Comparison of ENCODE assay signal across 12 cellular contexts in the genomic region with DNA sequence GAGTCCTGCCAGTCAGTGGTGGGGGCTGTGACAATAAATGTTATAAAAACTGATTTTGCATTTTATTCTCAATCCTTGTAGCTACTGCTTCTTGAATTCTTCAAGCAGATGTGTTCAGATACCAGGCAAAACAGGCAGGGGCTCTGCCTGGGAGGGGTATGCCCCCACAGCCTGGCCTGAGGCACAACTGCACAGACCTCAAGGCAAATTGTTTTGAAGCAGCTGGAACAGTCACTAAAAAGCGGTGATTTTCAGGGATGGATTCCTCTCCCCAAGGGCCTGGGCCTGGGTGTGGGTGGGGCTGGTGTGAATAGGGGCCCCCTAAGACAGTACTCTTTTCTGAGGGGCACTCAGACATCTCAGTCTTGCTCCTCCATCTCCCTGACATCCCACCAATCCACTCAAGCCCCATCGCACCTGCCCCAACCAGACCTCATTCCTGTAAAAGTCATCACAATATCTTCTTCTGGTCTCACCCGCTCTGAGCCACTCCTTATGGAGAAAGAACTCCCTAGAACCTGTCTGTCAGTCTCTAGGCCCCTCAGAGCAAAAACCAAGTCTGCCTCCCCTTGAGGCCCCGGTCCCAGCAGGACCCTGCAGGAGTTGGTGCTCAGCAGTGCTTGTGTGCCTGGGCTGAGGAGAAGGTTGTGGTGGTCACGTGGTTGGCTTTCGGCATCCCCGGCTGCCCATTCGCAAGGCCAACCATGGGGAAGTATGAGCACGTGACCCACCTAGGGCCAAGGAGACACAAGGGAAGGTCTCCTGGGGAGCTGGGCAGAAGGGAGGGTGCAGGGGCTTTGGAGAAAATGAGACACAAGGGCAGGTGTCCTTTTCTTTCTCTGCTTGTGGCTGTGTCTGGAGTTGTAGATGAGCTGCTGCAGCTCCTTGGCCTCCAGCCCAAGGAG. TPM values are rescaled to one million over a fixed set of nuclear protein-coding genes. Genes with fewer than 3 reads are reported as not detected.
DNase-seq lines count a peak whose midpoint lies in the region; ATAC-seq lines count a peak whose summit lies in the region.
"Had no signal": no experiment of that assay in that cellular context is flagged by ENCODE, and none has a peak within 500 bp of the region (broad histone marks: within the 10 kb centered on the region; RNA-seq: fewer than 3 reads in every experiment).

No MANE protein-coding gene starts in this region.

- peak overlapping the region; percentile 88 for H3K27ac Mint-ChIP-seq in stimulated activated naive CD8-positive, alpha-beta T cell treated with anti-CD3 and anti-CD28 coated beads, Interleukin-15, Interleukin-2, amounts not matched to agents 100 ng/mL and 50 ng/mL, for 24 hours
- H3K27ac Mint-ChIP-seq in stimulated activated naive CD8-positive, alpha-beta T cell treated with anti-CD3 and anti-CD28 coated beads, Interleukin-15, amount 100 ng/mL, for 72 hours: no peak overlapping the region

- H3K4me3 Mint-ChIP-seq in stimulated activated naive CD8-positive, alpha-beta T cell treated with anti-CD3 and anti-CD28 coated beads, Interleukin-15, Interleukin-2, amounts not matched to agents 100 ng/mL and 50 ng/mL, for 24 hours: no peak overlapping the region
- H3K4me3 Mint-ChIP-seq in stimulated activated naive CD8-positive, alpha-beta T cell treated with anti-CD3 and anti-CD28 coated beads, Interleukin-15, amount 100 ng/mL, for 72 hours: no peak overlapping the region

- DNase-seq in stimulated activated naive CD8-positive, alpha-beta T cell treated with anti-CD3 and anti-CD28 coated beads, Interleukin-15, amount 100 ng/mL, for 72 hours: no peak
- DNase-seq in SKM-1 treated with dmso at 0.1 percent for 144 hours (lab: John Stamatoyannopoulos, UW; ENCODE audit: unreplicated experiment) (peak; percentile 32), left lobe of liver (ENCODE audit: low spot score) (peak; percentile 57), NCI-H2171 (lab: John Stamatoyannopoulos, UW) (no peak), DMS53 (lab: John Stamatoyannopoulos, UW) (no peak)
- DNase-seq: foreskin fibroblast, islet precursor cell, NCI-H187 treated with DMSO at 0.1 percent for 48 hours, SW 1271 had no signal

- H3K4me1 Mint-ChIP-seq in stimulated activated naive CD8-positive, alpha-beta T cell treated with anti-CD3 and anti-CD28 coated beads, Interleukin-15, Interleukin-2, amounts not matched to agents 100 ng/mL and 50 ng/mL, for 24 hours (ENCODE audit: low read depth): peaks cover 70% of the 10 kb centered on the region
- peaks cover 73% of the 10 kb centered on the region for H3K4me1 Mint-ChIP-seq in stimulated activated naive CD8-positive, alpha-beta T cell treated with anti-CD3 and anti-CD28 coated beads, Interleukin-15, amount 100 ng/mL, for 72 hours

- no peaks in the 10 kb centered on the region for H3K27me3 Mint-ChIP-seq in stimulated activated naive CD8-positive, alpha-beta T cell treated with anti-CD3 and anti-CD28 coated beads, Interleukin-15, Interleukin-2, amounts not matched to agents 100 ng/mL and 50 ng/mL, for 24 hours
- H3K27me3 Mint-ChIP-seq in stimulated activated naive CD8-positive, alpha-beta T cell treated with anti-CD3 and anti-CD28 coated beads, Interleukin-15, amount 100 ng/mL, for 72 hours: no peaks in the 10 kb centered on the region

- no peaks in the 10 kb centered on the region for H3K36me3 Mint-ChIP-seq in stimulated activated naive CD8-positive, alpha-beta T cell treated with anti-CD3 and anti-CD28 coated beads, Interleukin-15, Interleukin-2, amounts not matched to agents 100 ng/mL and 50 ng/mL, for 24 hours (ENCODE audit: low read depth)

- no peaks in the 10 kb centered on the region for H3K9me3 Mint-ChIP-seq in stimulated activated naive CD8-positive, alpha-beta T cell treated with anti-CD3 and anti-CD28 coated beads, Interleukin-15, Interleukin-2, amounts not matched to agents 100 ng/mL and 50 ng/mL, for 24 hours
- no peaks in the 10 kb centered on the region for H3K9me3 Mint-ChIP-seq in stimulated activated naive CD8-positive, alpha-beta T cell treated with anti-CD3 and anti-CD28 coated beads, Interleukin-15, amount 100 ng/mL, for 72 hours

- no peak for ATAC-seq in stimulated activated naive CD8-positive, alpha-beta T cell treated with anti-CD3 and anti-CD28 coated beads, Interleukin-15, amount 100 ng/mL, for 72 hours
- ATAC-seq in left lobe of liver (no peak), HG02763 (IDR thresholded peaks at IDR 0.05; ENCODE audit: unreplicated experiment) (no peak), GM18520 (IDR thresholded peaks at IDR 0.05; ENCODE audit: unreplicated experiment) (no peak)

RNA-seq across cellular contexts. Expression of a gene that starts 2.9 kb away (rescaled TPM):
- 1.5 TPM for total RNA-seq in left lobe of liver

Comparison
In these comparisons a context has a peak if more than half of its experiments do, and no peak if none do; other contexts are left out.
1. DNase-seq: peak in SKM-1 treated with dmso at 0.1 percent for 144 hours (single experiment) and left lobe of liver (single experiment); none in stimulated activated naive CD8-positive, alpha-beta T cell treated with anti-CD3 and anti-CD28 coated beads, Interleukin-15, amount 100 ng/mL, for 72 hours (0 of 2), NCI-H2171 (single experiment) and DMS53 (single experiment).